Comparison of ENCODE assay signal across 12 cellular contexts in genomic region chr20:58716476-58717277, GRCh38. TPM values are rescaled to one million over a fixed set of nuclear protein-coding genes. Genes with fewer than 3 reads are reported as not detected.
DNase-seq lines count a peak whose midpoint lies in the region; ATAC-seq, FAIRE-seq and TF ChIP-seq lines count a peak whose summit lies in the region.
"Had no signal": no experiment of that assay in that cellular context is flagged by ENCODE, and none has a peak within 500 bp of the region (broad histone marks: within the 10 kb centered on the region; RNA-seq: fewer than 3 reads in every experiment).

No MANE protein-coding gene starts in this region.

- intact Hi-C loops in natural killer cell (cut with micrococcal nuclease) (no loop called here), GM12878 (cut with micrococcal nuclease; ENCODE audit: unreplicated experiment) (no loop called here), left lung (cut with DNase I) (no loop called here)

- H2AFZ ChIP-seq in GM12878 (ENCODE audit: control insufficient read depth, low read depth, low read length), result no peak overlapping the region
- H2AFZ ChIP-seq: GM23338 had no signal

- no TSS peak for BruUV-seq in GM12878 (replicated peaks; lab: Mats Ljungman, UMichigan)

- FAIRE-seq in GM12878 (lab: Jason Lieb, UNC), result no peak

- no peak for TF ChIP-seq RAD21 in GM12878 (IDR thresholded peaks at IDR 0.05; ENCODE audit: insufficient read depth, low read depth, low read length)

- no peaks in the 10 kb centered on the region for H3K36me3 ChIP-seq in GM12878 (ENCODE audit: control insufficient read depth in 2 of 2, insufficient read depth in 2 of 2, low read length in 1 of 2)
- H3K36me3 ChIP-seq in left lung, result peaks cover 0 to 27% of the 10 kb centered on the region in 2 donors

- DNase-seq in natural killer cell (peak; percentile 11), GM12878 (ENCODE audit: low read depth, low spot score) (no peak), left lung (peak; percentile 19 to 68), progenitor cell of endocrine pancreas (ENCODE audit: low spot score, unreplicated experiment) (no peak), kidney glomerular epithelial cell (lab: John Stamatoyannopoulos, UW) (no peak)
- DNase-seq in natural killer cell treated with Interleukin-12 subunit alpha and Interleukin-12 subunit beta and Interleukin-15 and Interleukin-18, amount 100 ng/mL, for 72 hours (ENCODE audit: low spot score), result no peak
- DNase-seq: NCI-H2171 treated with DMSO at 0.1 percent for 48 hours had no signal

- CTCF ChIA-PET in GM12878 (lab: Yijun Ruan, JAX), result no interaction called here

- H3K9ac ChIP-seq in GM12878 (ENCODE audit: control insufficient read depth, insufficient read depth, low read length), result no peak overlapping the region

- H3K9me3 Mint-ChIP-seq in natural killer cell, result no peaks in the 10 kb centered on the region
- H3K9me3 Mint-ChIP-seq in natural killer cell treated with Interleukin-12 subunit alpha and Interleukin-12 subunit beta and Interleukin-15 and Interleukin-18, amount 100 ng/mL, for 72 hours, result no peaks in the 10 kb centered on the region
- H3K9me3 Mint-ChIP-seq in progenitor cell of endocrine pancreas (ENCODE audit: low read depth), result no peaks in the 10 kb centered on the region
- H3K9me3 Mint-ChIP-seq: effector memory CD8-positive, alpha-beta T cell; GM23338 had no signal

- ATAC-seq in natural killer cell (no peak), GM12878 (no peak), left lung (no peak), HG03025 (IDR thresholded peaks at IDR 0.05; ENCODE audit: low FRiP score, unreplicated experiment) (no peak), GM21367 (IDR thresholded peaks at IDR 0.05; ENCODE audit: unreplicated experiment) (no peak)
- ATAC-seq in natural killer cell treated with Interleukin-12 subunit alpha and Interleukin-12 subunit beta and Interleukin-15 and Interleukin-18, amount 100 ng/mL, for 72 hours, result no peak
- ATAC-seq: effector memory CD8-positive, alpha-beta T cell had no signal

- TF ChIP-seq CTCF in natural killer cell (IDR thresholded peaks at IDR 0.05) (no peak), GM12878 (IDR thresholded peaks at IDR 0.05 in 2 of 3, conservative IDR thresholded peaks at IDR 0.05 in 1 of 3; ENCODE audit: control insufficient read depth in 2 of 3, extremely low read depth in 1 of 3, insufficient read depth in 1 of 3, low read depth in 3 of 3, low read length in 3 of 3) (no peak), left lung (IDR thresholded peaks at IDR 0.05) (no peak), progenitor cell of endocrine pancreas (IDR thresholded peaks at IDR 0.05; ENCODE audit: unreplicated experiment) (no peak)

- H3K4me1 Mint-ChIP-seq in natural killer cell (no peaks in the 10 kb centered on the region), progenitor cell of endocrine pancreas (ENCODE audit: low read depth) (peaks cover 1% of the 10 kb centered on the region)
- peaks cover 0 to 2% of the 10 kb centered on the region in 2 donors for H3K4me1 Mint-ChIP-seq in natural killer cell treated with Interleukin-12 subunit alpha and Interleukin-12 subunit beta and Interleukin-15 and Interleukin-18, amount 100 ng/mL, for 72 hours (ENCODE audit: low read depth in 2 of 2)

- no peak overlapping the region for H3K27ac Mint-ChIP-seq in natural killer cell
- H3K27ac Mint-ChIP-seq in natural killer cell treated with Interleukin-12 subunit alpha and Interleukin-12 subunit beta and Interleukin-15 and Interleukin-18, amount 100 ng/mL, for 72 hours, result no peak overlapping the region
- H3K27ac Mint-ChIP-seq in progenitor cell of endocrine pancreas, result no peak overlapping the region
- H3K27ac Mint-ChIP-seq: effector memory CD8-positive, alpha-beta T cell; GM23338 had no signal

- SMC1A ChIA-PET in GM12878 (lab: Charles Lee; ENCODE audit: uncharacterized antibody, unreplicated experiment), result no interaction called here

- WGBS in GM12878 (ENCODE audit: insufficient coverage, insufficient replicate concordance, low lambda C conversion rate, missing lambda C conversion rate), result 77% methylated on average over 23 of the region's 23 CpGs

- TF ChIP-seq EP300 in GM12878 (IDR thresholded peaks at IDR 0.05; ENCODE audit: borderline replicate concordance in 1 of 2, control insufficient read depth in 1 of 2, low read depth in 2 of 2, low read length in 2 of 2), result no peak

- H3K36me3 Mint-ChIP-seq in natural killer cell (no peaks in the 10 kb centered on the region), progenitor cell of endocrine pancreas (ENCODE audit: insufficient read depth) (no peaks in the 10 kb centered on the region)
- no peaks in the 10 kb centered on the region for H3K36me3 Mint-ChIP-seq in natural killer cell treated with Interleukin-12 subunit alpha and Interleukin-12 subunit beta and Interleukin-15 and Interleukin-18, amount 100 ng/mL, for 72 hours

- in situ Hi-C loops in GM12878 (cut with MboI), result no loop called here

- H3K27me3 ChIP-seq in GM12878 (replicated peaks in 1 of 2; ENCODE audit: control insufficient read depth in 2 of 2, insufficient read depth in 2 of 2, low read length in 1 of 2) (no peaks in the 10 kb centered on the region), left lung (peaks cover 0 to 21% of the 10 kb centered on the region in 2 donors)

- POLR2A ChIA-PET in GM12878 (lab: Charles Lee), result no interaction called here

- H3K27me3 Mint-ChIP-seq in natural killer cell (ENCODE audit: low read depth in 2 of 2), result peaks cover 7 to 9% of the 10 kb centered on the region in 2 donors
- H3K27me3 Mint-ChIP-seq in natural killer cell treated with Interleukin-12 subunit alpha and Interleukin-12 subunit beta and Interleukin-15 and Interleukin-18, amount 100 ng/mL, for 72 hours, result peaks cover 9 to 10% of the 10 kb centered on the region in 2 donors
- peaks cover 6% of the 10 kb centered on the region for H3K27me3 Mint-ChIP-seq in progenitor cell of endocrine pancreas

- H3K4me3 Mint-ChIP-seq in natural killer cell (no peak overlapping the region), progenitor cell of endocrine pancreas (ENCODE audit: low read depth) (no peak overlapping the region)
- H3K4me3 Mint-ChIP-seq in natural killer cell treated with Interleukin-12 subunit alpha and Interleukin-12 subunit beta and Interleukin-15 and Interleukin-18, amount 100 ng/mL, for 72 hours, result no peak overlapping the region
- H3K4me3 Mint-ChIP-seq: effector memory CD8-positive, alpha-beta T cell; GM23338 had no signal

- H3K27ac ChIP-seq in GM12878 (ENCODE audit: control insufficient read depth, insufficient read depth) (no peak overlapping the region), left lung (no peak overlapping the region)
- H3K27ac ChIP-seq: HL-60 had no signal

- peak; percentile 49; the same call in 1 of the 2 replicates for TF ChIP-seq POLR2A in GM12878 (IDR thresholded peaks at IDR 0.05; ENCODE audit: low read depth, low read length)

- RAD21 ChIA-PET in GM12878 (lab: Charles Lee; ENCODE audit: unreplicated experiment), result no interaction called here

- H3K4me1 ChIP-seq in GM12878 (ENCODE audit: control insufficient read depth, insufficient read depth, low read length) (no peaks in the 10 kb centered on the region), left lung (no peaks in the 10 kb centered on the region)

- no peak overlapping the region for H3K4me3 ChIP-seq in GM12878
- no peak overlapping the region for H3K4me3 ChIP-seq in left lung
- H3K4me3 ChIP-seq: GM23338 had no signal

- H3K79me2 ChIP-seq in GM12878 (ENCODE audit: control insufficient read depth, insufficient read depth, low read length), result no peaks in the 10 kb centered on the region

- no peaks in the 10 kb centered on the region for H3K9me3 ChIP-seq in GM12878 (replicated peaks; ENCODE audit: control insufficient read depth, insufficient read depth, low read length)
- no peaks in the 10 kb centered on the region for H3K9me3 ChIP-seq in left lung

- no peak overlapping the region for H3K4me2 ChIP-seq in GM12878 (ENCODE audit: control insufficient read depth, insufficient read depth)
- H3K4me2 ChIP-seq: GM23338 had no signal

- no peaks in the 10 kb centered on the region for H4K20me1 ChIP-seq in GM12878 (ENCODE audit: control insufficient read depth, insufficient read depth)

TF ChIP-seq in GM12878, 131 proteins besides CTCF, POLR2A, EP300 and RAD21 (continues in another document):
- no peak for TF ChIP-seq SKIL (IDR thresholded peaks at IDR 0.05; ENCODE audit: low read depth, poor library complexity, severe bottlenecking)

RNA-seq across cellular contexts. Expression of gene NPEPL1, which starts 24.1 kb away (rescaled TPM):
- 10 to 100 TPM; 66.0 to 83.7 (median 68.4) TPM for total RNA-seq in natural killer cell
- total RNA-seq in natural killer cell treated with Interleukin-12 subunit alpha and Interleukin-12 subunit beta and Interleukin-15 and Interleukin-18, amount 100 ng/mL, for 72 hours, result 10 to 100 TPM; 23.6 to 30.4 TPM
- total RNA-seq in GM12878 (2013; cell fraction: nucleolus; rRNA removed), result 28.9 and 36.2 TPM in 2 replicates
- 12.2 and 14.1 TPM in 2 replicates for total RNA-seq in GM12878 (2014; rRNA removed)
- total RNA-seq in GM12878 (2014; rRNA removed; fragmentation: Illumina TruSeq; extraction: Trizol), result 8.0 and 9.0 TPM in 2 replicates
- total RNA-seq in GM12878 (2021), result 19.5 and 21.3 TPM in 2 replicates
- 8.5 TPM for polyA plus RNA-seq in GM12878 (2011; ENCODE audit: low read depth)
- 1.8 and 3.1 TPM in 2 replicates for polyA plus RNA-seq in GM12878 (2011; rRNA removed)
- polyA plus RNA-seq in GM12878 (2011; cell fraction: cytosol; rRNA removed), result 2.6 and 4.7 TPM in 2 replicates
- polyA plus RNA-seq in GM12878 (2011; cell fraction: nucleus; rRNA removed), result 94.4 and 121 TPM in 2 replicates
- polyA plus RNA-seq in GM12878 (2012), result 24.8 and 27.2 TPM in 2 replicates
- 1.6 and 6.1 TPM in 2 replicates for polyA plus RNA-seq in GM12878 (2014; fragmentation: Illumina TruSeq; extraction: Trizol)
- polyA plus RNA-seq in GM12878 (2014; fragmentation: Nextera tagmentation; extraction: Ambion mirVana), result under 1 TPM; 0.08 to 0.80 TPM
- 20.0 and 23.1 TPM in 2 replicates for polyA plus RNA-seq in GM12878 (2014; rRNA removed)
- polyA plus RNA-seq in GM12878 (2016; fragmentation: Nextera tagmentation; extraction: Ambion mirVana), result 10 to 100 TPM; 11.4 to 13.1 TPM
- 0.88 and 3.5 TPM in 2 replicates for polyA minus RNA-seq in GM12878 (2011; rRNA and poly(A)+ RNA removed)
- 1.6 and 3.2 TPM in 2 replicates for polyA minus RNA-seq in GM12878 (2011; cell fraction: cytosol; rRNA and poly(A)+ RNA removed)
- polyA minus RNA-seq in GM12878 (2011; cell fraction: nucleus; rRNA and poly(A)+ RNA removed), result 11.4 and 21.0 TPM in 2 replicates
- total RNA-seq in left lung, result 10 to 100 TPM; 25.1 to 30.8 TPM
- 55.4 and 56.3 TPM in 2 replicates for total RNA-seq in progenitor cell of endocrine pancreas

Comparison
In these comparisons a context has a peak if more than half of its experiments do, and no peak if none do; other contexts are left out.
1. DNase-seq: peak in natural killer cell (single experiment) and left lung (2 of 2); none in natural killer cell treated with Interleukin-12 subunit alpha and Interleukin-12 subunit beta and Interleukin-15 and Interleukin-18, amount 100 ng/mL, for 72 hours (single experiment), GM12878 (single experiment), progenitor cell of endocrine pancreas (single experiment) and kidney glomerular epithelial cell (single experiment).